Comparison of ENCODE assay signal across 20 cellular contexts in genomic region chr5:159602434-159602833, GRCh38.
A peak's percentile ranks its signal among the peaks of the same experiment; 100 is the strongest.
DNase-seq lines count a peak whose midpoint lies in the region; ATAC-seq, FAIRE-seq and TF ChIP-seq lines count a peak whose summit lies in the region.
"Had no signal": no experiment of that assay in that cellular context is flagged by ENCODE, and none has a peak within 500 bp of the region (broad histone marks: within the 10 kb centered on the region; RNA-seq: fewer than 3 reads in every experiment).

No MANE protein-coding gene starts in this region.

- TF ChIP-seq CTCF in A549 (IDR thresholded peaks at IDR 0.05) (no peak), H1 (IDR thresholded peaks at IDR 0.05; ENCODE audit: control extremely low read depth in 1 of 3, insufficient read depth in 1 of 3, low read depth in 1 of 3, low read length in 3 of 3) (no peak), fibroblast of pulmonary artery (IDR thresholded peaks at IDR 0.05; ENCODE audit: low read length, missing control alignments) (no peak)

- FAIRE-seq in A549 (lab: Jason Lieb, UNC) (no peak), H1 (lab: Jason Lieb, UNC) (no peak)
- FAIRE-seq: HTR-8/SVneo had no signal

- DNase-seq in A549 (ENCODE audit: low read depth in 1 of 2, low spot score in 1 of 2) (no peak), astrocyte of the hippocampus (ENCODE audit: low read depth, low spot score) (peak; percentile 26), H1 (ENCODE audit: low read depth in 1 of 2, low spot score in 2 of 2) (no peak), fibroblast of pulmonary artery (ENCODE audit: low read depth) (peak; percentile 16), NCI-H82 (lab: John Stamatoyannopoulos, UW) (no peak), NCI-H446 treated with DMSO at 0.1 percent for 48 hours (lab: John Stamatoyannopoulos, UW) (no peak), MV-4-11 (lab: John Stamatoyannopoulos, UW) (no peak), NCI-H2196 treated with DMSO at 0.1 percent for 48 hours (lab: John Stamatoyannopoulos, UW; ENCODE audit: unreplicated experiment) (no peak)
- DNase-seq: Calu3; CD8-positive, alpha-beta T cell; DMS79 treated with DMSO at 0.1 percent for 48 hours; GF-D8; H7; HFFc6; IMR-90 had no signal

- no peak overlapping the region for H4K5ac ChIP-seq in H1 (ENCODE audit: insufficient read length, low read depth, low read length)

- no peaks in the 10 kb centered on the region for H4K20me1 ChIP-seq in H1 (replicated peaks in 1 of 2; ENCODE audit: control insufficient read depth in 1 of 2, insufficient read depth in 2 of 2, low read length in 2 of 2)
- H4K20me1 ChIP-seq: BLaER1 treated with 17β-estradiol and CSF1 and Interleukin-3, amounts not matched to agents 10 nM and 100 nM had no signal

- no peak overlapping the region for H3K14ac ChIP-seq in H1 (ENCODE audit: insufficient read length)

- WGBS in A549 (ENCODE audit: missing lambda C conversion rate) = 85% methylated on average over 2 of the region's 2 CpGs
- 100% methylated on average over 2 of the region's 2 CpGs; no CpG with 5 or more reads in 1 of the 2 experiments for WGBS in H1 (ENCODE audit: extremely low coverage in 1 of 2, insufficient coverage in 1 of 2, insufficient read length in 1 of 2, insufficient replicate concordance in 2 of 2, low coverage in 1 of 2, low lambda C conversion rate in 2 of 2, missing lambda C conversion rate in 1 of 2), 2 experiments

- no peak overlapping the region for H3K18ac ChIP-seq in H1 (ENCODE audit: extremely low read depth, low read length)

- TF ChIP-seq POLR2A in A549 (IDR thresholded peaks at IDR 0.05; ENCODE audit: low read length) (no peak), H1 (IDR thresholded peaks at IDR 0.05; ENCODE audit: control extremely low read depth in 1 of 2, low read depth in 2 of 2, low read length in 2 of 2) (no peak)

- no peak overlapping the region for H2BK5ac ChIP-seq in H1 (ENCODE audit: low read depth, low read length)

- H2AK5ac ChIP-seq in H1 (ENCODE audit: low read depth, low read length) = no peak overlapping the region

- peaks cover 0 to 3% (median 0%) of the 10 kb centered on the region in 4 experiments; a peak in 2 of 8 replicates for H3K36me3 ChIP-seq in H1 (ENCODE audit: control insufficient read depth in 2 of 4, insufficient read depth in 4 of 4, low read length in 3 of 4)
- H3K36me3 ChIP-seq: BLaER1 treated with 17β-estradiol and CSF1 and Interleukin-3, amounts not matched to agents 10 nM and 100 nM had no signal

- H2BK15ac ChIP-seq in H1 (ENCODE audit: low read length) = no peak overlapping the region

- no peaks in the 10 kb centered on the region for H3K4me1 ChIP-seq in A549
- no peaks in the 10 kb centered on the region for H3K4me1 ChIP-seq in H1 (replicated peaks in 1 of 4; ENCODE audit: control insufficient read depth in 3 of 4, insufficient read depth in 4 of 4, low read length in 3 of 4)
- H3K4me1 ChIP-seq: BLaER1 treated with 17β-estradiol and CSF1 and Interleukin-3, amounts not matched to agents 10 nM and 100 nM had no signal

- POLR2A ChIA-PET in A549 (lab: Yijun Ruan, JAX) (no interaction called here), H1 (lab: Charles Lee; ENCODE audit: partially characterized antibody) (no interaction called here)

- TF ChIP-seq EP300 in A549 (IDR thresholded peaks at IDR 0.05) (no peak), H1 (IDR thresholded peaks at IDR 0.05; ENCODE audit: borderline replicate concordance in 1 of 2, low read depth in 2 of 2, low read length in 2 of 2) (no peak)

- no peak overlapping the region for H4K91ac ChIP-seq in H1 (replicated peaks; ENCODE audit: insufficient read length, low read length)

- CTCF ChIA-PET in A549 (lab: Yijun Ruan, JAX) (interaction anchor here (1.0 to 2.2 kb wide), 4 partner anchors 9 to 358 kb away, joined by 3 to 6 read pairs (median 3); no protein-coding TSS in a partner anchor), H1 (lab: Charles Lee; ENCODE audit: partially characterized antibody) (interaction anchor here (0.7 to 1.3 kb wide), 2 partner anchors 161 to 254 kb away, joined by 3 read pairs; no protein-coding TSS in a partner anchor)

- ATAC-seq in A549 = no peak
- ATAC-seq: CD8-positive, alpha-beta T cell; GM23338; HCT116 had no signal

- no peaks in the 10 kb centered on the region; the same call in 1 of the 2 replicates for H3K79me1 ChIP-seq in H1 (ENCODE audit: low read depth, low read length)

- no peak overlapping the region for H3K9ac ChIP-seq in H1 (replicated peaks in 1 of 4; ENCODE audit: extremely low read depth in 1 of 4, low read depth in 3 of 4, low read length in 3 of 4)
- H3K9ac ChIP-seq: BLaER1 treated with 17β-estradiol and CSF1 and Interleukin-3, amounts not matched to agents 10 nM and 100 nM had no signal

- no peak overlapping the region for H3K23ac ChIP-seq in H1 (ENCODE audit: insufficient read length)

- H3K4me2 ChIP-seq in A549 = no peak overlapping the region
- H3K4me2 ChIP-seq in H1 (ENCODE audit: insufficient read depth in 1 of 2, low read depth in 2 of 2, low read length in 2 of 2) = no peak overlapping the region
- H3K4me2 ChIP-seq: BLaER1 treated with 17β-estradiol and CSF1 and Interleukin-3, amounts not matched to agents 10 nM and 100 nM; GM23338 had no signal

- TF ChIP-seq RAD21 in A549 (conservative IDR thresholded peaks at IDR 0.05 in 1 of 2, IDR thresholded peaks at IDR 0.05 in 1 of 2) = no peak
- no peak for TF ChIP-seq RAD21 in H1 (IDR thresholded peaks at IDR 0.05 in 1 of 2, conservative IDR thresholded peaks at IDR 0.05 in 1 of 2; ENCODE audit: low read depth in 2 of 2, low read length in 2 of 2)

- H3K4me3 ChIP-seq in A549 (no peak overlapping the region), H1 (ENCODE audit: extremely low read depth in 1 of 4, insufficient read depth in 2 of 4, low read depth in 3 of 4, low read length in 4 of 4) (no peak overlapping the region), fibroblast of pulmonary artery (replicated peaks; ENCODE audit: low read depth, low read length) (no peak overlapping the region)
- H3K4me3 ChIP-seq: BLaER1 treated with 17β-estradiol and CSF1 and Interleukin-3, amounts not matched to agents 10 nM and 100 nM; GM23338 had no signal

- H3K79me2 ChIP-seq in H1 (ENCODE audit: control insufficient read depth in 1 of 2, insufficient read depth in 2 of 2, low read length in 2 of 2) = no peaks in the 10 kb centered on the region; a peak in 1 of 4 replicates

- 0 out of 3 replicates have a peak, but pooled peaks cover 7% of the 10 kb centered on the region for H3K9me3 ChIP-seq in A549
- H3K9me3 ChIP-seq in H1 (ENCODE audit: insufficient read depth in 2 of 2, low read depth in 1 of 2, low read length in 1 of 2) = peaks cover 13 to 16% of the 10 kb centered on the region in 2 experiments

- H4K8ac ChIP-seq in H1 (ENCODE audit: extremely low read depth, insufficient read depth, low read length) = no peak overlapping the region

- H3K4ac ChIP-seq in H1 (replicated peaks; ENCODE audit: insufficient read length, low read depth, low read length) = no peak overlapping the region

- H3K27ac ChIP-seq in A549 = no peak overlapping the region
- no peak overlapping the region for H3K27ac ChIP-seq in H1 (ENCODE audit: low read depth, low read length)
- H3K27ac ChIP-seq: 22Rv1; BLaER1 treated with 17β-estradiol and CSF1 and Interleukin-3, amounts not matched to agents 10 nM and 100 nM had no signal

- no peaks in the 10 kb centered on the region for H3K27me3 ChIP-seq in H1 (replicated peaks in 1 of 4; ENCODE audit: control insufficient read depth in 3 of 4, extremely low read depth in 1 of 4, insufficient read depth in 3 of 4, low read length in 3 of 4)
- H3K27me3 ChIP-seq: BLaER1 treated with 17β-estradiol and CSF1 and Interleukin-3, amounts not matched to agents 10 nM and 100 nM had no signal

- H3K56ac ChIP-seq in H1 (replicated peaks; ENCODE audit: insufficient read length, low read depth, low read length) = no peak overlapping the region

- H2AFZ ChIP-seq in H1 (ENCODE audit: low read length) = no peak overlapping the region
- H2AFZ ChIP-seq: GM23338 had no signal

- no peak overlapping the region for H2BK20ac ChIP-seq in H1 (ENCODE audit: low read length)

- no peak overlapping the region for H2BK120ac ChIP-seq in H1 (replicated peaks; ENCODE audit: low read depth, low read length)

- H2BK12ac ChIP-seq in H1 (ENCODE audit: low read depth, low read length) = no peak overlapping the region

- no peaks in the 10 kb centered on the region for H3K23me2 ChIP-seq in H1 (ENCODE audit: low read depth, low read length)

TF ChIP-seq in A549, 52 proteins besides CTCF, POLR2A, EP300 and RAD21:
- TF ChIP-seq EHF (CRISPR knock-in tag; IDR thresholded peaks at IDR 0.05) = no peak
- TF ChIP-seq FOSL2 (IDR thresholded peaks at IDR 0.05) = no peak
- TF ChIP-seq FOSL2 (CRISPR knock-in tag; IDR thresholded peaks at IDR 0.05) = peak; percentile 38; the same call in 1 of the 2 replicates
- TF ChIP-seq RARB (CRISPR knock-in tag; IDR thresholded peaks at IDR 0.05) = no peak

TF ChIP-seq in H1, 55 proteins besides CTCF, POLR2A, EP300 and RAD21:
- 0 out of 2 replicates have a peak, but pooled peaks have one; percentile 41 for TF ChIP-seq POU5F1 (IDR thresholded peaks at IDR 0.05; ENCODE audit: low read depth, low read length)
- TF ChIP-seq NRF1 (IDR thresholded peaks at IDR 0.05; ENCODE audit: low read depth, low read length) = no peak
- no peak for TF ChIP-seq JUN (IDR thresholded peaks at IDR 0.05; ENCODE audit: low read depth, low read length)
- no peak for TF ChIP-seq GABPA (IDR thresholded peaks at IDR 0.05; ENCODE audit: borderline replicate concordance, insufficient read depth, low read length)
- TF ChIP-seq JUND (IDR thresholded peaks at IDR 0.05; ENCODE audit: low read length) = peak; percentile 60; the same call in 1 of the 2 replicates

Comparison
In these comparisons a context has a peak if more than half of its experiments do, and no peak if none do; other contexts are left out.
1. DNase-seq: peak in astrocyte of the hippocampus (single experiment) and fibroblast of pulmonary artery (single experiment); none in A549 (0 of 2), H1 (0 of 2), NCI-H82 (single experiment), NCI-H446 treated with DMSO at 0.1 percent for 48 hours (single experiment), MV-4-11 (single experiment) and NCI-H2196 treated with DMSO at 0.1 percent for 48 hours (single experiment).